ENCODE assay signal across 9 cellular contexts in the genomic region with DNA sequence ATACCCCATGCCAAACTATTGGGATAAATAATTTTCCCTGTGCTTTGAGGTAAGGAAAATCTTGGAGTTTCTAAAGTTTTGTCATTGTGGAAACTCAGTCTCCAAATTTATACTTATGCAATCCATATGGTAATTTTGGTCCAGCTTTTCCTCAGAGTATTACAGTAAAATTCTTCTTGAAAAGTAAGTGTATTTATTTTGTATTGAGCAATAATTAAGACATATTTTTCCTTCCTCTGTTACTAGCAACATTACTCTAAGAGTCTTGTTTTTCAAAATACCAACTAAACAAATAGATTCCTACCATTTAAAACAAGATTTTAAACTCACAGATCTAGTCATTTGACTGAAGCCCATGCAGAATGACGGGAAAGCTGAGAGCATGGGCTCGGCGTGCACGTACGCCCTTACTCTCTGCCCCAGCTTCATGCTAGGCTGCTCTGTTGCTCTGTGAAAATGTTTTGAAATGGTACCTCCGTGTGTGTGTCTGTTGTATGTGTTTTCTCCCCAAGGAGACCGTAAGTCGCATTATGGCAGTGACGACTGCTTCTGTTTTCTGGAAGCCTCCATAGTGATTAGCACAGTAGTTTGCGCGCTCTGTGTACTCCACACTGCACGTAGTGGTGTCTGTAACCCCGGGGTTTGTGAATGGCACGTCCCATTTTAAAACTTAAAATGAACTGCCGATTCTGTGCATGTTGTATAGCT.
DNase-seq lines count a peak whose midpoint lies in the region; ATAC-seq, FAIRE-seq and TF ChIP-seq lines count a peak whose summit lies in the region.
"Had no signal": no experiment of that assay in that cellular context is flagged by ENCODE, and none has a peak within 500 bp of the region (broad histone marks: within the 10 kb centered on the region; RNA-seq: fewer than 3 reads in every experiment).

No MANE protein-coding gene starts in this region.

- H3K9ac ChIP-seq in Loucy (ENCODE audit: low read depth, low read length, poor library complexity, severe bottlenecking): no peak overlapping the region

- H3K27me3 Mint-ChIP-seq in CD8-positive, alpha-beta T cell (ENCODE audit: low read depth): no peaks in the 10 kb centered on the region
- no peaks in the 10 kb centered on the region for H3K27me3 Mint-ChIP-seq in MCF 10A (ENCODE audit: insufficient read depth, unreplicated experiment)

- no peak overlapping the region for H2AFZ ChIP-seq in Loucy (ENCODE audit: low read length)

- H3K36me3 ChIP-seq in CD8-positive, alpha-beta T cell (ENCODE audit: insufficient read depth, low read length): no peaks in the 10 kb centered on the region
- H3K36me3 ChIP-seq in Loucy (ENCODE audit: insufficient read depth, low read length): no peaks in the 10 kb centered on the region
- H3K36me3 ChIP-seq in ovary: no peaks in the 10 kb centered on the region

- H4K20me1 ChIP-seq in Loucy (ENCODE audit: insufficient read depth, low read length, poor library complexity, severe bottlenecking): no peaks in the 10 kb centered on the region

- peak overlapping the region; percentile 42 for H3K4me3 Mint-ChIP-seq in CD8-positive, alpha-beta T cell
- H3K4me3 Mint-ChIP-seq in MCF 10A (ENCODE audit: unreplicated experiment): no peak overlapping the region

- DNase-seq in CD8-positive, alpha-beta T cell: no peak
- peak; percentile 51 for DNase-seq in cerebellar cortex (ENCODE audit: low spot score)
- no peak for DNase-seq in ovary
- DNase-seq in hepatic stellate cell (ENCODE audit: low spot score): no peak
- DNase-seq in HTR-8/SVneo (ENCODE audit: insufficient read length, low spot score): no peak
- DNase-seq in iPS-NIHi7 (ENCODE audit: extremely low spot score): no peak
- no peak for DNase-seq in MCF 10A (ENCODE audit: unreplicated experiment)

- TF ChIP-seq POLR2A in ovary (IDR thresholded peaks at IDR 0.05): no peak

- WGBS in ovary, 3 donors: 9 to 39% (median 11%) methylated on average over 15 of the region's 15 CpGs

- no peak overlapping the region for H3K27ac ChIP-seq in CD8-positive, alpha-beta T cell (ENCODE audit: low read depth, low read length)
- H3K27ac ChIP-seq in ovary: peak overlapping the region in 1 of 2 donors; percentile 73
- H3K27ac ChIP-seq: cardiac muscle cell had no signal

- peaks cover 18% of the 10 kb centered on the region for H3K4me1 Mint-ChIP-seq in CD8-positive, alpha-beta T cell (ENCODE audit: low read depth)
- H3K4me1 Mint-ChIP-seq in MCF 10A (ENCODE audit: insufficient read depth, unreplicated experiment): peaks cover 14% of the 10 kb centered on the region

- peaks cover 28% of the 10 kb centered on the region for H3K36me3 Mint-ChIP-seq in CD8-positive, alpha-beta T cell
- H3K36me3 Mint-ChIP-seq in MCF 10A (ENCODE audit: insufficient read depth, unreplicated experiment): peaks cover 29% of the 10 kb centered on the region

- H3K27ac Mint-ChIP-seq in CD8-positive, alpha-beta T cell: no peak overlapping the region
- no peak overlapping the region for H3K27ac Mint-ChIP-seq in MCF 10A (ENCODE audit: low read depth, unreplicated experiment)

- peaks cover 10% of the 10 kb centered on the region for H3K4me1 ChIP-seq in CD8-positive, alpha-beta T cell (ENCODE audit: insufficient read depth, low read length)
- H3K4me1 ChIP-seq in Loucy (ENCODE audit: insufficient read depth, low read length, poor library complexity, severe bottlenecking) (peaks cover 21% of the 10 kb centered on the region), ovary (ENCODE audit: insufficient read depth) (peaks cover 4% of the 10 kb centered on the region)

- H3K4me3 ChIP-seq in CD8-positive, alpha-beta T cell (ENCODE audit: low read depth, low read length): no peak overlapping the region
- peak overlapping the region; percentile 70 for H3K4me3 ChIP-seq in Loucy (ENCODE audit: low read length, poor library complexity, severe bottlenecking)
- peak overlapping the region; percentile 32 for H3K4me3 ChIP-seq in ovary
- H3K4me3 ChIP-seq: cardiac muscle cell had no signal

- H3K4me2 ChIP-seq in Loucy (ENCODE audit: low read depth, low read length, poor library complexity, severe bottlenecking): peak overlapping the region; percentile 92

- TF ChIP-seq EP300 in ovary (IDR thresholded peaks at IDR 0.05): no peak

- intact Hi-C loops in CD8-positive, alpha-beta T cell (cut with DNase I, micrococcal nuclease): no loop called here
- intact Hi-C loops in ovary (cut with DNase I) (no loop called here), MCF 10A (cut with micrococcal nuclease) (no loop called here)

- ATAC-seq in CD8-positive, alpha-beta T cell: no peak

- no peak for TF ChIP-seq CTCF in CD8-positive, alpha-beta T cell (IDR thresholded peaks at IDR 0.05)
- TF ChIP-seq CTCF in Loucy (conservative IDR thresholded peaks at IDR 0.05; ENCODE audit: low read length): no peak
- TF ChIP-seq CTCF in ovary (IDR thresholded peaks at IDR 0.05): no peak
- no peak for TF ChIP-seq CTCF in MCF 10A (IDR thresholded peaks at IDR 0.05; ENCODE audit: unreplicated experiment)

- BruUV-seq in MCF 10A (replicated peaks; lab: Mats Ljungman, UMichigan): no TSS peak

- no peaks in the 10 kb centered on the region for H3K9me2 ChIP-seq in Loucy (replicated peaks; ENCODE audit: low read depth, low read length)

- no peaks in the 10 kb centered on the region for H3K9me3 ChIP-seq in CD8-positive, alpha-beta T cell (ENCODE audit: low read length)
- H3K9me3 ChIP-seq in Loucy (ENCODE audit: insufficient read depth, low read depth, low read length): no peaks in the 10 kb centered on the region
- H3K9me3 ChIP-seq in ovary: no peaks in the 10 kb centered on the region

- no peaks in the 10 kb centered on the region for H3K79me2 ChIP-seq in Loucy (ENCODE audit: insufficient read depth, low read length)

- no peaks in the 10 kb centered on the region for H3F3A ChIP-seq in Loucy (ENCODE audit: low read depth)

- H3K27me3 ChIP-seq in CD8-positive, alpha-beta T cell (ENCODE audit: insufficient read depth, low read length): no peaks in the 10 kb centered on the region
- H3K27me3 ChIP-seq in Loucy (ENCODE audit: insufficient read depth, low read length, poor library complexity, severe bottlenecking) (no peaks in the 10 kb centered on the region), ovary (no peaks in the 10 kb centered on the region)
- H3K27me3 ChIP-seq: cardiac muscle cell had no signal

- CTCF ChIA-PET in CD8-positive, alpha-beta T cell (lab: Charles Lee): no interaction called here
- CTCF ChIA-PET in MCF 10A (lab: Yijun Ruan, JAX): interaction anchor here (0.5 to 1.1 kb wide), 3 partner anchors 9 to 51 kb away, joined by 3 to 4 read pairs (median 3); no protein-coding TSS in a partner anchor

- POLR2A ChIA-PET in CD8-positive, alpha-beta T cell (lab: Charles Lee): interaction anchor here (0.6 kb wide), 1 partner anchor 330 kb away, joined by 4 read pairs; no protein-coding TSS in a partner anchor
- POLR2A ChIA-PET in MCF 10A (lab: Yijun Ruan, JAX): interaction anchor here (0.6 to 1.2 kb wide), 2 partner anchors 11 to 71 kb away, joined by 3 to 4 read pairs; no protein-coding TSS in a partner anchor

- FAIRE-seq in HTR-8/SVneo (lab: Jason Lieb, UNC): no peak

- H3K9me3 Mint-ChIP-seq in CD8-positive, alpha-beta T cell: no peaks in the 10 kb centered on the region
- no peaks in the 10 kb centered on the region for H3K9me3 Mint-ChIP-seq in MCF 10A (ENCODE audit: unreplicated experiment)
